In genomic region chr9:136549010-136549980, GRCh38 we compare ENCODE assay signal across 1 cellular context.
TF ChIP-seq lines count a peak whose summit lies in the region.

No MANE protein-coding gene starts in this region.

TF ChIP-seq in IMR-90, 13 proteins besides CTCF, POLR2A, EP300 and RAD21:
- no peak for TF ChIP-seq FOS (IDR thresholded peaks at IDR 0.05; ENCODE audit: low read depth, low read length)
- no peak for TF ChIP-seq CEBPB (IDR thresholded peaks at IDR 0.05; ENCODE audit: low read depth, low read length)
- TF ChIP-seq CHD1 (IDR thresholded peaks at IDR 0.05; ENCODE audit: low read depth, low read length) = no peak
- no peak for TF ChIP-seq MAFK (IDR thresholded peaks at IDR 0.05; ENCODE audit: low read depth, low read length)
- no peak for TF ChIP-seq SMC3 (IDR thresholded peaks at IDR 0.05; ENCODE audit: low read depth, low read length)
TF ChIP-seq in IMR-90: peak in this region for 0.
